8 cellular contexts compared by ENCODE assay signal in the genomic region with DNA sequence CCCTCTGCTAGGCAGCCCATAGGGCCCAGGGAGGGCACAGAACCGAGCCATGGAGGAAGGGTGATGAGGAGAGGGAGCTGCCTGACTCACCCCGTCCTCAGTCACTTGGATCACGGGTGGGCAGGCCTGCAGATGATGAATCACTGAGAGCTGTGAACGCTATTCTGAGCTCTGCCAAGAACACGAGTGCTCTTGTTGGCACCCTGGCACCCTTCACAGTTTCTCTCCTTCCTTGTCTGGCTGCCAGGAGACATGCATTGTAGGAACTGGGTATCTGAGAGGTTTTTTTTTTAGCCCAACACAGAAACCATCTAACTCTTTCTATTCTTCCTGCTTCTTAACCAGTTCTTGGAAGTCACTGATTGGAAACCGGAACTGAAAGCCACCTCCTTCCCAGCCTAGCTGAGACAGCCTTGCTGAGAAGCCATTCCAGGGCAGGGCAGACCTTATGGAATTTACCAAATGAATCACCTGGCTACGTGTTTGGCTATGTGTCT.
A peak's percentile ranks its signal among the peaks of the same experiment; 100 is the strongest.
DNase-seq lines count a peak whose midpoint lies in the region; ATAC-seq, FAIRE-seq and TF ChIP-seq lines count a peak whose summit lies in the region.

No MANE protein-coding gene starts in this region.

- POLR2A ChIA-PET in A549 (lab: Yijun Ruan, JAX) (interaction anchor here (0.7 to 1.7 kb wide), 3 partner anchors 139 to 257 kb away, joined by 3 to 14 read pairs (median 7); a partner anchor contains a TSS), WTC11 (lab: Charles Lee) (no interaction called here)

- 7% methylated on average over 6 of the region's 7 CpGs for WGBS in A549 (ENCODE audit: missing lambda C conversion rate)
- 3 to 16% (median 14%) methylated on average over 4 to 7 of the region's 7 CpGs for WGBS in adrenal gland, 4 donors
- 20% methylated on average over 7 of the region's 7 CpGs for whole genome bisulfite sequencing in right cardiac atrium

- H3K27me3 ChIP-seq in adrenal gland, result no peaks in the 10 kb centered on the region
- H3K27me3 ChIP-seq in right cardiac atrium (ENCODE audit: control insufficient read depth, insufficient read depth), result no peaks in the 10 kb centered on the region

- peak; percentile 44 to 79 for DNase-seq in A549 (ENCODE audit: low read depth in 1 of 2, low spot score in 1 of 2)
- peak; percentile 71 for DNase-seq in HFFc6
- peak; percentile 55 to 86 (median 82) for DNase-seq in adrenal gland
- DNase-seq in right cardiac atrium, result peak; percentile 80 to 84 (median 81)
- DNase-seq in WTC11 (ENCODE audit: low spot score), result no peak

- peak overlapping the region; percentile 90 for H3K27ac Mint-ChIP-seq in HFFc6
- H3K27ac Mint-ChIP-seq in WTC11, result no peak overlapping the region

- H3K36me3 Mint-ChIP-seq in HFFc6 (ENCODE audit: low read depth) (peaks cover 12% of the 10 kb centered on the region; the same call in 1 of the 2 replicates), WTC11 (peaks cover 18% of the 10 kb centered on the region)

- ATAC-seq in A549 (peak; percentile 92 to 95), right cardiac atrium (peak; percentile 92 to 97), GM21367 (IDR thresholded peaks at IDR 0.05; ENCODE audit: unreplicated experiment) (no peak), GM19452 (IDR thresholded peaks at IDR 0.05; ENCODE audit: unreplicated experiment) (no peak), WTC11 (no peak)

- H3K9me3 ChIP-seq in A549 (peaks cover 7% of the 10 kb centered on the region; the same call in 1 of the 3 replicates), adrenal gland (replicated peaks in 1 of 3) (peaks cover 0 to 10% (median 0%) of the 10 kb centered on the region in 3 donors), right cardiac atrium (ENCODE audit: control insufficient read depth, low read length) (no peaks in the 10 kb centered on the region)

- no peak overlapping the region for H3K4me3 ChIP-seq in A549
- peak overlapping the region in 1 of 4 donors; percentile 41 for H3K4me3 ChIP-seq in adrenal gland
- H3K4me3 ChIP-seq in right cardiac atrium (ENCODE audit: low read length), result no peak overlapping the region
- H3K4me3 ChIP-seq in skin epidermis, result peak overlapping the region in 4 of 7 experiments; percentile 15 to 23 (median 21)

- TF ChIP-seq CTCF in A549 (IDR thresholded peaks at IDR 0.05), result no peak
- TF ChIP-seq CTCF in HFFc6 (IDR thresholded peaks at IDR 0.05), result no peak
- no peak for TF ChIP-seq CTCF in adrenal gland (IDR thresholded peaks at IDR 0.05)
- no peak for TF ChIP-seq CTCF in WTC11 (IDR thresholded peaks at IDR 0.05)

- no peak for TF ChIP-seq POLR2A in A549 (IDR thresholded peaks at IDR 0.05; ENCODE audit: low read length)
- no peak for TF ChIP-seq POLR2A in adrenal gland (IDR thresholded peaks at IDR 0.05)

- H3K4me3 Mint-ChIP-seq in HFFc6 (peak overlapping the region; percentile 86), WTC11 (no peak overlapping the region)

- H3K27ac ChIP-seq in A549, result peak overlapping the region; percentile 71 to 83
- H3K27ac ChIP-seq in adrenal gland, result peak overlapping the region in 2 of 5 donors; percentile 4 to 53
- peak overlapping the region; percentile 53 for H3K27ac ChIP-seq in right cardiac atrium (ENCODE audit: low read length)
- peak overlapping the region; percentile 64 to 94 (median 87) for H3K27ac ChIP-seq in skin epidermis

- intact Hi-C loops in adrenal gland (cut with DNase I), result no loop called here
- intact Hi-C loops in right cardiac atrium (cut with DNase I), result loop anchor here in 1 of 4 donors (5.0 kb wide), 1 partner anchor 139 kb away; a partner anchor contains a TSS

- no peak for TF ChIP-seq EP300 in A549 (IDR thresholded peaks at IDR 0.05)

- H3K4me1 Mint-ChIP-seq in HFFc6 (ENCODE audit: low read depth) (peaks cover 22% of the 10 kb centered on the region), WTC11 (no peaks in the 10 kb centered on the region)

- H3K9me3 Mint-ChIP-seq in HFFc6 (peaks cover 10% of the 10 kb centered on the region; the same call in 1 of the 2 replicates), WTC11 (peaks cover 30% of the 10 kb centered on the region)

- FAIRE-seq in A549 (lab: Jason Lieb, UNC), result no peak

- CTCF ChIA-PET in A549 (lab: Yijun Ruan, JAX) (interaction anchor here (0.6 to 3.7 kb wide), 7 partner anchors 9 to 142 kb away, joined by 3 to 33 read pairs (median 4); no protein-coding TSS in a partner anchor), WTC11 (lab: Charles Lee) (interaction anchor here (0.8 kb wide), 1 partner anchor 27 kb away, joined by 3 read pairs; no protein-coding TSS in a partner anchor)

- no peak for TF ChIP-seq RAD21 in A549 (conservative IDR thresholded peaks at IDR 0.05 in 1 of 2, IDR thresholded peaks at IDR 0.05 in 1 of 2)

- no peaks in the 10 kb centered on the region for H3K36me3 ChIP-seq in adrenal gland (replicated peaks in 1 of 2)

- H3K4me2 ChIP-seq in A549, result peak overlapping the region; percentile 69

- H3K4me1 ChIP-seq in A549 (peaks cover 39% of the 10 kb centered on the region), adrenal gland (replicated peaks in 1 of 2) (peaks cover 6 to 16% of the 10 kb centered on the region in 2 donors), right cardiac atrium (ENCODE audit: control insufficient read depth, insufficient read depth, low read length) (no peaks in the 10 kb centered on the region)

- H3K27me3 Mint-ChIP-seq in HFFc6 (ENCODE audit: insufficient read depth), result peaks cover 3% of the 10 kb centered on the region; the same call in 1 of the 2 replicates
- H3K27me3 Mint-ChIP-seq in WTC11 (ENCODE audit: low read depth), result no peaks in the 10 kb centered on the region

TF ChIP-seq in A549, 52 proteins besides CTCF, POLR2A, EP300 and RAD21:
- TF ChIP-seq EHF (CRISPR knock-in tag; IDR thresholded peaks at IDR 0.05) (no peak), FOSL2 (IDR thresholded peaks at IDR 0.05) (peak; percentile 53), FOSL2 (CRISPR knock-in tag; IDR thresholded peaks at IDR 0.05) (peak; percentile 75), POLR2AphosphoS2 (conservative IDR thresholded peaks at IDR 0.05; ENCODE audit: low read length) (no peak), SMC3 (IDR thresholded peaks at IDR 0.05) (no peak), JUNB (IDR thresholded peaks at IDR 0.05) (peak; percentile 31; the same call in 1 of the 2 replicates), NPAS2 (CRISPR knock-in tag; IDR thresholded peaks at IDR 0.05; ENCODE audit: borderline replicate concordance) (no peak)
- TF ChIP-seq, protein P1, sequence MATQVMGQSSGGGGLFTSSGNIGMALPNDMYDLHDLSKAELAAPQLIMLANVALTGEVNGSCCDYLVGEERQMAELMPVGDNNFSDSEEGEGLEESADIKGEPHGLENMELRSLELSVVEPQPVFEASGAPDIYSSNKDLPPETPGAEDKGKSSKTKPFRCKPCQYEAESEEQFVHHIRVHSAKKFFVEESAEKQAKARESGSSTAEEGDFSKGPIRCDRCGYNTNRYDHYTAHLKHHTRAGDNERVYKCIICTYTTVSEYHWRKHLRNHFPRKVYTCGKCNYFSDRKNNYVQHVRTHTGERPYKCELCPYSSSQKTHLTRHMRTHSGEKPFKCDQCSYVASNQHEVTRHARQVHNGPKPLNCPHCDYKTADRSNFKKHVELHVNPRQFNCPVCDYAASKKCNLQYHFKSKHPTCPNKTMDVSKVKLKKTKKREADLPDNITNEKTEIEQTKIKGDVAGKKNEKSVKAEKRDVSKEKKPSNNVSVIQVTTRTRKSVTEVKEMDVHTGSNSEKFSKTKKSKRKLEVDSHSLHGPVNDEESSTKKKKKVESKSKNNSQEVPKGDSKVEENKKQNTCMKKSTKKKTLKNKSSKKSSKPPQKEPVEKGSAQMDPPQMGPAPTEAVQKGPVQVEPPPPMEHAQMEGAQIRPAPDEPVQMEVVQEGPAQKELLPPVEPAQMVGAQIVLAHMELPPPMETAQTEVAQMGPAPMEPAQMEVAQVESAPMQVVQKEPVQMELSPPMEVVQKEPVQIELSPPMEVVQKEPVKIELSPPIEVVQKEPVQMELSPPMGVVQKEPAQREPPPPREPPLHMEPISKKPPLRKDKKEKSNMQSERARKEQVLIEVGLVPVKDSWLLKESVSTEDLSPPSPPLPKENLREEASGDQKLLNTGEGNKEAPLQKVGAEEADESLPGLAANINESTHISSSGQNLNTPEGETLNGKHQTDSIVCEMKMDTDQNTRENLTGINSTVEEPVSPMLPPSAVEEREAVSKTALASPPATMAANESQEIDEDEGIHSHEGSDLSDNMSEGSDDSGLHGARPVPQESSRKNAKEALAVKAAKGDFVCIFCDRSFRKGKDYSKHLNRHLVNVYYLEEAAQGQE (IDR thresholded peaks at IDR 0.05), result no peak

TF ChIP-seq in WTC11, 78 proteins besides CTCF, POLR2A, EP300 and RAD21 (continues in another document):
- TF ChIP-seq, protein P2, sequence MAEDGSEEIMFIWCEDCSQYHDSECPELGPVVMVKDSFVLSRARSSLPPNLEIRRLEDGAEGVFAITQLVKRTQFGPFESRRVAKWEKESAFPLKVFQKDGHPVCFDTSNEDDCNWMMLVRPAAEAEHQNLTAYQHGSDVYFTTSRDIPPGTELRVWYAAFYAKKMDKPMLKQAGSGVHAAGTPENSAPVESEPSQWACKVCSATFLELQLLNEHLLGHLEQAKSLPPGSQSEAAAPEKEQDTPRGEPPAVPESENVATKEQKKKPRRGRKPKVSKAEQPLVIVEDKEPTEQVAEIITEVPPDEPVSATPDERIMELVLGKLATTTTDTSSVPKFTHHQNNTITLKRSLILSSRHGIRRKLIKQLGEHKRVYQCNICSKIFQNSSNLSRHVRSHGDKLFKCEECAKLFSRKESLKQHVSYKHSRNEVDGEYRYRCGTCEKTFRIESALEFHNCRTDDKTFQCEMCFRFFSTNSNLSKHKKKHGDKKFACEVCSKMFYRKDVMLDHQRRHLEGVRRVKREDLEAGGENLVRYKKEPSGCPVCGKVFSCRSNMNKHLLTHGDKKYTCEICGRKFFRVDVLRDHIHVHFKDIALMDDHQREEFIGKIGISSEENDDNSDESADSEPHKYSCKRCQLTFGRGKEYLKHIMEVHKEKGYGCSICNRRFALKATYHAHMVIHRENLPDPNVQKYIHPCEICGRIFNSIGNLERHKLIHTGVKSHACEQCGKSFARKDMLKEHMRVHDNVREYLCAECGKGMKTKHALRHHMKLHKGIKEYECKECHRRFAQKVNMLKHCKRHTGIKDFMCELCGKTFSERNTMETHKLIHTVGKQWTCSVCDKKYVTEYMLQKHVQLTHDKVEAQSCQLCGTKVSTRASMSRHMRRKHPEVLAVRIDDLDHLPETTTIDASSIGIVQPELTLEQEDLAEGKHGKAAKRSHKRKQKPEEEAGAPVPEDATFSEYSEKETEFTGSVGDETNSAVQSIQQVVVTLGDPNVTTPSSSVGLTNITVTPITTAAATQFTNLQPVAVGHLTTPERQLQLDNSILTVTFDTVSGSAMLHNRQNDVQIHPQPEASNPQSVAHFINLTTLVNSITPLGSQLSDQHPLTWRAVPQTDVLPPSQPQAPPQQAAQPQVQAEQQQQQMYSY (CRISPR knock-in tag; IDR thresholded peaks at IDR 0.05), result no peak
- no peak for TF ChIP-seq JAZF1 (CRISPR knock-in tag; IDR thresholded peaks at IDR 0.05)
- no peak for TF ChIP-seq RELA (CRISPR knock-in tag; IDR thresholded peaks at IDR 0.05; ENCODE audit: borderline replicate concordance)
- no peak for TF ChIP-seq MXD4 (CRISPR knock-in tag; IDR thresholded peaks at IDR 0.05; ENCODE audit: borderline replicate concordance)
- TF ChIP-seq NR3C1 (CRISPR knock-in tag; conservative IDR thresholded peaks at IDR 0.05; ENCODE audit: low read depth), result no peak
- no peak for TF ChIP-seq FOXJ3 (CRISPR knock-in tag; IDR thresholded peaks at IDR 0.05; ENCODE audit: borderline replicate concordance)

Comparison
In these comparisons a context has a peak if more than half of its experiments do, and no peak if none do; other contexts are left out.
1. ATAC-seq: peak in A549 (2 of 2) and right cardiac atrium (2 of 2); none in GM21367 (single experiment), GM19452 (single experiment) and WTC11 (single experiment).
2. H3K4me3 ChIP-seq: peak in skin epidermis (4 of 7); none in A549 (single experiment) and right cardiac atrium (single experiment).